In genomic region chr17:17537311-17538099, GRCh38 we compare ENCODE assay signal across 13 cellular contexts. TPM values are rescaled to one million over a fixed set of nuclear protein-coding genes. Genes with fewer than 3 reads are reported as not detected.
DNase-seq lines count a peak whose midpoint lies in the region; ATAC-seq and TF ChIP-seq lines count a peak whose summit lies in the region.
"Had no signal": no experiment of that assay in that cellular context is flagged by ENCODE, and none has a peak within 500 bp of the region (broad histone marks: within the 10 kb centered on the region; RNA-seq: fewer than 3 reads in every experiment).

No MANE protein-coding gene starts in this region.

- no peaks in the 10 kb centered on the region for H3K79me2 ChIP-seq in DND-41 (ENCODE audit: insufficient read depth, low read length)

- H3K27me3 ChIP-seq in DND-41 (ENCODE audit: insufficient read depth, low read length, poor library complexity) (no peaks in the 10 kb centered on the region), right atrium auricular region (no peaks in the 10 kb centered on the region), foreskin keratinocyte (no peaks in the 10 kb centered on the region)
- H3K27me3 ChIP-seq: suprapubic skin had no signal

- no peaks in the 10 kb centered on the region for H4K20me1 ChIP-seq in DND-41 (ENCODE audit: insufficient read depth, low read length)

- no peak overlapping the region for H2AFZ ChIP-seq in DND-41 (ENCODE audit: low read depth, low read length)

- DNase-seq in DND-41 (no peak), SHP77 (lab: John Stamatoyannopoulos, UW) (peak; percentile 60 to 73), right atrium auricular region (ENCODE audit: low spot score) (no peak), sciatic nerve (ENCODE audit: low spot score) (no peak), H4 (ENCODE audit: low spot score) (no peak), foreskin keratinocyte (no peak), 8988T (no peak)
- DNase-seq: activated CD4-positive, alpha-beta memory T cell treated with anti-CD3 and anti-CD28 coated beads for 36 hours; T-helper 9 cell had no signal

- no peak overlapping the region for H3K4me2 ChIP-seq in DND-41 (ENCODE audit: insufficient read depth, low read length)

- H3K9me3 ChIP-seq in DND-41 (ENCODE audit: insufficient read depth, low read length, severe bottlenecking) (no peaks in the 10 kb centered on the region), right atrium auricular region (no peaks in the 10 kb centered on the region)
- H3K9me3 ChIP-seq: suprapubic skin had no signal

- no peak overlapping the region for H3K9ac ChIP-seq in DND-41 (ENCODE audit: low read depth, low read length)

- H3K4me3 ChIP-seq in DND-41 (ENCODE audit: low read depth in 1 of 2, low read length in 2 of 2) (no peak overlapping the region), right atrium auricular region (no peak overlapping the region)
- H3K4me3 ChIP-seq: lung, suprapubic skin had no signal

- H3K4me1 ChIP-seq in DND-41 (ENCODE audit: insufficient read depth, low read length) (no peaks in the 10 kb centered on the region), right atrium auricular region (peaks cover 0 to 45% of the 10 kb centered on the region in 2 donors), foreskin keratinocyte (no peaks in the 10 kb centered on the region)
- H3K4me1 ChIP-seq: suprapubic skin had no signal

- TF ChIP-seq CTCF in DND-41 (IDR thresholded peaks at IDR 0.05; ENCODE audit: borderline replicate concordance, extremely low read depth, low read length, poor library complexity, severe bottlenecking) (no peak), right atrium auricular region (IDR thresholded peaks at IDR 0.05) (no peak), foreskin keratinocyte (conservative IDR thresholded peaks at IDR 0.05) (no peak)

- peak overlapping the region; percentile 34; the same call in 1 of the 2 replicates for H3K27ac ChIP-seq in DND-41 (ENCODE audit: low read length)
- peak overlapping the region; percentile 81 to 94 for H3K27ac ChIP-seq in right atrium auricular region
- no peak overlapping the region for H3K27ac ChIP-seq in foreskin keratinocyte
- H3K27ac ChIP-seq: suprapubic skin had no signal

- ATAC-seq in DND-41 (ENCODE audit: insufficient read depth, low read depth) (no peak), sciatic nerve (peak; percentile 27), HG03432 (IDR thresholded peaks at IDR 0.05; ENCODE audit: unreplicated experiment) (no peak), foreskin keratinocyte (no peak)
- ATAC-seq: activated T-helper 17 cell treated with anti-CD3 and anti-CD28 coated beads, Interleukin-2, amount 50 U/mL, for 72 hours had no signal

- H3K36me3 ChIP-seq in DND-41 (ENCODE audit: insufficient read depth, low read length) (no peaks in the 10 kb centered on the region), right atrium auricular region (no peaks in the 10 kb centered on the region)
- H3K36me3 ChIP-seq: suprapubic skin had no signal

- intact Hi-C loops in sciatic nerve (cut with DNase I) = no loop called here

RNA-seq across cellular contexts. Expression of gene RASD1, which starts 41.3 kb away (rescaled TPM):
- total RNA-seq in right atrium auricular region (100 to 1,000 TPM in 1 of 2 donors, 10 to 100 TPM in 1; 37.9 to 131 TPM), sciatic nerve (58.6 TPM), foreskin keratinocyte (0.10 and 0.11 TPM in 2 replicates)
- total RNA-seq in H4 (2014; rRNA removed; shearing (Covaris generic)) = not detected in 2 replicates
- polyA plus RNA-seq in foreskin keratinocyte = 0.07 and 0.08 TPM in 2 replicates

RNA-seq across cellular contexts. Expression of gene PEMT, which starts 54.0 kb away (rescaled TPM):
- total RNA-seq in right atrium auricular region (10 to 100 TPM; 27.8 to 37.7 TPM), sciatic nerve (27.6 TPM), foreskin keratinocyte (48.2 and 52.4 TPM in 2 replicates)
- 51.5 and 57.2 TPM in 2 replicates for total RNA-seq in H4 (2014; rRNA removed; shearing (Covaris generic))
- 52.5 and 52.7 TPM in 2 replicates for polyA plus RNA-seq in foreskin keratinocyte

Comparison
In these comparisons a context has a peak if more than half of its experiments do, and no peak if none do; other contexts are left out.
1. DNase-seq: peak in SHP77 (2 of 2); none in DND-41 (single experiment), right atrium auricular region (single experiment), sciatic nerve (single experiment), H4 (single experiment), foreskin keratinocyte (0 of 2) and 8988T (single experiment).
2. RNA of gene RASD1, which starts 41.3 kb away (total RNA-seq): 37.9 to 131 TPM in right atrium auricular region and 58.6 TPM in sciatic nerve (single experiment); 0.10 to 0.11 TPM in foreskin keratinocyte and not detected in H4; every median in the first group is over 10 times any median in the second.